ENCODE assay signal across 1 cellular context in the genomic region with DNA sequence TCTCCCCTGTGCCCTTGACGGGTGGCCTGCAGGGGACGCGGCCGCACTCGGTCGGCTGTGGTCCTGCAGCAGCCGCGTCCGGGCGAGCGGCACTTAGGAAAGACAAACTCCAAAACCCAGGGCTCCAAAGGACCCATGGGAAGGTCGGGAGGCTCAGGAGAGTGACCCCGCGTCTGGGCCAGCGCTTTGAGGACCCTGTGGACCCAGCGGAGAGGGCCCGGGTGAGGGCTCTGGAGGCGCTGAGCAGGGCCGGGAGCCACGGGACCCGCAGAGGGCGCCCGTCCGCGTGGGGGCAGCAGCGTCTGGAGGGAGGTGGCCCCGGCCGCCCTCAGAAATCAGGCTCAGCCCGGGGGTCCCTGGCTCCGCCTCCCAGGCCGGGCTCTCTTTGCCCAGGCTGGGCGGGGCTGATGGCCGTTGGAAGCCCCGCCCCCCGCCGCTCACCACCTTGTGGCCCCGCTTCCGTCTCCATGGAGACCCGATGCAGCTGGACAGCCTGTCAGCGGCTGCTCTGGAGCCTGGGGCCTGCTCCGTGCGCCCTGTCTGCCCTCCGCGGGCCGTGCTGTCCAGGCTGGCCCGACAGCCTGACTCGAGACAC.
TF ChIP-seq lines count a peak whose summit lies in the region.

No MANE protein-coding gene starts in this region.

TF ChIP-seq in GM12878, 131 proteins besides CTCF, POLR2A, EP300 and RAD21 (continued from another document):
- TF ChIP-seq ZNF687 (IDR thresholded peaks at IDR 0.05) (no peak), ZBTB11 (CRISPR knock-in tag; IDR thresholded peaks at IDR 0.05) (no peak), IRF4 (IDR thresholded peaks at IDR 0.05; ENCODE audit: low read depth, low read length) (no peak), FOXK2 (IDR thresholded peaks at IDR 0.05) (no peak), HDAC2 (IDR thresholded peaks at IDR 0.05) (no peak), KLF5 (IDR thresholded peaks at IDR 0.05; ENCODE audit: partially characterized antibody) (no peak), ESRRA (IDR thresholded peaks at IDR 0.05; ENCODE audit: low read length) (no peak), JUNB (IDR thresholded peaks at IDR 0.05) (no peak), MEF2A (IDR thresholded peaks at IDR 0.05; ENCODE audit: insufficient read depth, low read depth, low read length) (no peak), SIN3A (IDR thresholded peaks at IDR 0.05; ENCODE audit: low read depth, low read length) (no peak), ZBTB4 (CRISPR knock-in tag; IDR thresholded peaks at IDR 0.05) (no peak), ZBTB33 (IDR thresholded peaks at IDR 0.05) (no peak), TCF12 (IDR thresholded peaks at IDR 0.05; ENCODE audit: low read depth, low read length) (no peak), HCFC1 (IDR thresholded peaks at IDR 0.05; ENCODE audit: low read length) (no peak), ZNF592 (IDR thresholded peaks at IDR 0.05) (no peak)
- TF ChIP-seq, protein P1, sequence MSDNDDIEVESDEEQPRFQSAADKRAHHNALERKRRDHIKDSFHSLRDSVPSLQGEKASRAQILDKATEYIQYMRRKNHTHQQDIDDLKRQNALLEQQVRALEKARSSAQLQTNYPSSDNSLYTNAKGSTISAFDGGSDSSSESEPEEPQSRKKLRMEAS (IDR thresholded peaks at IDR 0.05; ENCODE audit: low read depth, low read length) = no peak
